Comparison of ENCODE assay signal across 30 cellular contexts in genomic region chr13:101204270-101205011, GRCh38.
DNase-seq lines count a peak whose midpoint lies in the region; ATAC-seq, FAIRE-seq and TF ChIP-seq lines count a peak whose summit lies in the region.
"Had no signal": no experiment of that assay in that cellular context is flagged by ENCODE, and none has a peak within 500 bp of the region (broad histone marks: within the 10 kb centered on the region; RNA-seq: fewer than 3 reads in every experiment).

No MANE protein-coding gene starts in this region.

- intact Hi-C loops in left ventricle myocardium inferior (cut with micrococcal nuclease): no loop called here

- H3K9me3 ChIP-seq in adipocyte (ENCODE audit: control insufficient read depth, low read length) (no peaks in the 10 kb centered on the region), left ventricle myocardium inferior (replicated peaks) (no peaks in the 10 kb centered on the region)

- H3K9me3 Mint-ChIP-seq in naive thymus-derived CD8-positive, alpha-beta T cell: peaks cover 0 to 18% (median 4%) of the 10 kb centered on the region in 9 donors
- H3K9me3 Mint-ChIP-seq: activated naive CD4-positive, alpha-beta T cell treated with anti-CD3 and anti-CD28 coated beads, Interleukin-2, amount 10 ng/mL, durations not matched to agents 7 days and 5 days had no signal

- FAIRE-seq in H54 (lab: Jason Lieb, UNC): peak; percentile 94
- FAIRE-seq: GM12878, RCC 7860 had no signal

- H3K27ac ChIP-seq in left ventricle myocardium inferior (replicated peaks): no peak overlapping the region
- H3K27ac ChIP-seq: C4-2B, cardiac muscle cell, coronary artery had no signal

- H3K27ac Mint-ChIP-seq in naive thymus-derived CD8-positive, alpha-beta T cell: no peak overlapping the region
- H3K27ac Mint-ChIP-seq: activated naive CD4-positive, alpha-beta T cell treated with anti-CD3 and anti-CD28 coated beads, Interleukin-2, amount 10 ng/mL, durations not matched to agents 7 days and 5 days; endodermal cell; naive thymus-derived CD4-positive, alpha-beta T cell had no signal

- no peak overlapping the region for H3K9ac ChIP-seq in adipocyte (ENCODE audit: low read length)

- TF ChIP-seq CTCF in AG09319 (IDR thresholded peaks at IDR 0.05; ENCODE audit: low read depth, low read length) (no peak), fibroblast of villous mesenchyme (IDR thresholded peaks at IDR 0.05; ENCODE audit: insufficient read depth, low read depth, low read length) (no peak), left ventricle myocardium inferior (IDR thresholded peaks at IDR 0.05; ENCODE audit: borderline replicate concordance) (no peak)

- H3K27me3 Mint-ChIP-seq in naive thymus-derived CD8-positive, alpha-beta T cell: peaks cover 0 to 18% (median 0%) of the 10 kb centered on the region in 5 donors
- H3K27me3 Mint-ChIP-seq: activated naive CD4-positive, alpha-beta T cell treated with anti-CD3 and anti-CD28 coated beads, Interleukin-2, amount 10 ng/mL, durations not matched to agents 7 days and 5 days had no signal

- TF ChIP-seq POLR2A in H54 (IDR thresholded peaks at IDR 0.05; ENCODE audit: low read depth, low read length): no peak

- DNase-seq in AG09319 (ENCODE audit: extremely low read depth, low read depth) (peak; percentile 28), H54 (ENCODE audit: insufficient read length, low spot score) (no peak), adipocyte (ENCODE audit: low read depth) (peak; percentile 75), fibroblast of villous mesenchyme (ENCODE audit: low read depth) (peak; percentile 4), dermis blood vessel endothelial cell (no peak), hepatic stellate cell (ENCODE audit: low spot score) (no peak), left ventricle myocardium inferior (no peak)
- DNase-seq in naive thymus-derived CD8-positive, alpha-beta T cell: no peak
- DNase-seq: activated CD4-positive, CD25-positive, alpha-beta regulatory T cell; activated naive CD4-positive, alpha-beta T cell treated with anti-CD3 and anti-CD28 coated beads, Interleukin-2, amount 10 ng/mL, durations not matched to agents 7 days and 5 days; amniotic stem cell; endodermal cell; KBM-7; midbrain; MM.1S; naive thymus-derived CD4-positive, alpha-beta T cell; NCI-H1694; NCI-H69; occipital lobe; stimulated activated CD4-positive, alpha-beta T cell treated with anti-CD3 and anti-CD28 coated beads, Interleukin-1b, Interleukin-23, amount 100 ng/mL, for 48 hours; stimulated activated CD8-positive, alpha-beta memory T cell treated with anti-CD3 and anti-CD28 coated beads, Interleukin-4, amount 100 ng/mL, for 48 hours; T-helper 1 cell; trophoblast cell had no signal

- H3K36me3 Mint-ChIP-seq in naive thymus-derived CD8-positive, alpha-beta T cell: no peaks in the 10 kb centered on the region
- H3K36me3 Mint-ChIP-seq: activated naive CD4-positive, alpha-beta T cell treated with anti-CD3 and anti-CD28 coated beads, Interleukin-2, amount 10 ng/mL, durations not matched to agents 7 days and 5 days; naive thymus-derived CD4-positive, alpha-beta T cell had no signal

- H3K4me1 ChIP-seq in adipocyte (ENCODE audit: control insufficient read depth, insufficient read depth, low read length) (peaks cover 6% of the 10 kb centered on the region), left ventricle myocardium inferior (no peaks in the 10 kb centered on the region)

- H3K27me3 ChIP-seq in adipocyte (replicated peaks; ENCODE audit: control insufficient read depth, insufficient read depth, low read length): no peaks in the 10 kb centered on the region
- no peaks in the 10 kb centered on the region for H3K27me3 ChIP-seq in left ventricle myocardium inferior (ENCODE audit: low read depth)
- H3K27me3 ChIP-seq: cardiac muscle cell had no signal

- H3K4me3 Mint-ChIP-seq in naive thymus-derived CD8-positive, alpha-beta T cell: no peak overlapping the region
- H3K4me3 Mint-ChIP-seq: activated naive CD4-positive, alpha-beta T cell treated with anti-CD3 and anti-CD28 coated beads, Interleukin-2, amount 10 ng/mL, durations not matched to agents 7 days and 5 days; endodermal cell; naive thymus-derived CD4-positive, alpha-beta T cell had no signal

- POLR2A ChIA-PET in naive thymus-derived CD8-positive, alpha-beta T cell (lab: Charles Lee): no interaction called here

- H3K4me1 Mint-ChIP-seq in naive thymus-derived CD8-positive, alpha-beta T cell: no peaks in the 10 kb centered on the region
- H3K4me1 Mint-ChIP-seq: activated naive CD4-positive, alpha-beta T cell treated with anti-CD3 and anti-CD28 coated beads, Interleukin-2, amount 10 ng/mL, durations not matched to agents 7 days and 5 days; endodermal cell; naive thymus-derived CD4-positive, alpha-beta T cell had no signal

- ATAC-seq in naive thymus-derived CD8-positive, alpha-beta T cell: no peak
- ATAC-seq: esophagus mucosa; naive thymus-derived CD4-positive, alpha-beta T cell had no signal

- no peaks in the 10 kb centered on the region for H3K36me3 ChIP-seq in adipocyte (ENCODE audit: control insufficient read depth, insufficient read depth, low read length, severe bottlenecking)
- no peaks in the 10 kb centered on the region for H3K36me3 ChIP-seq in left ventricle myocardium inferior
- H3K36me3 ChIP-seq: cardiac muscle cell had no signal

- H3K4me3 ChIP-seq in adipocyte (ENCODE audit: low read length) (no peak overlapping the region), fibroblast of villous mesenchyme (ENCODE audit: low read depth, low read length) (no peak overlapping the region), left ventricle myocardium inferior (no peak overlapping the region)
- H3K4me3 ChIP-seq: cardiac muscle cell, coronary artery, GM12878, smooth muscle cell had no signal

Comparison
In these comparisons a context has a peak if more than half of its experiments do, and no peak if none do; other contexts are left out.
1. DNase-seq: peak in AG09319 (single experiment), adipocyte (single experiment) and fibroblast of villous mesenchyme (single experiment); none in H54 (single experiment), dermis blood vessel endothelial cell (single experiment), naive thymus-derived CD8-positive, alpha-beta T cell (0 of 10), hepatic stellate cell (single experiment) and left ventricle myocardium inferior (single experiment).